In genomic region chr11:108602818-108603217, GRCh38 we compare ENCODE assay signal across 1 cellular context.
TF ChIP-seq lines count a peak whose summit lies in the region.

No MANE protein-coding gene starts in this region.

TF ChIP-seq in K562, 482 proteins besides CTCF, POLR2A, EP300 and RAD21:
- TF ChIP-seq MGA (IDR thresholded peaks at IDR 0.05) (0 out of 2 replicates have a peak, but pooled peaks have one; percentile 18), CHD2 (IDR thresholded peaks at IDR 0.05; ENCODE audit: low read depth, low read length) (peak; percentile 81)
